ENCODE assay signal across 31 cellular contexts in genomic region chr10:24917979-24918378, GRCh38.
"Had no signal": no experiment of that assay in that cellular context is flagged by ENCODE, and none has a peak within 500 bp of the region (broad histone marks: within the 10 kb centered on the region; RNA-seq: fewer than 3 reads in every experiment).

No MANE protein-coding gene starts in this region.

- H3K27me3 ChIP-seq: neural progenitor cell, ovary, spleen, suprapubic skin, testis, tibial artery, transverse colon, upper lobe of right lung, uterus had no signal

- H3K27ac ChIP-seq: neural progenitor cell, ovary, parathyroid adenoma, psoas muscle, skin epidermis, spleen, suprapubic skin, testis, tibial artery, transverse colon, upper lobe of right lung, uterus had no signal

- H3K27ac Mint-ChIP-seq: natural killer cell; nephron; neural progenitor cell; progenitor cell of endocrine pancreas; stimulated activated memory B cell treated with anti-CD40 and anti-IgM and Interleukin-4, amounts not matched to agents 10 μg/mL and 1 μg/mL and 100 μg/mL, for 72 hours; stimulated activated naive CD8-positive, alpha-beta T cell treated with anti-CD3 and anti-CD28 coated beads, Interleukin-15, amount 100 ng/mL, for 72 hours; type B pancreatic cell had no signal

- H3K4me2 ChIP-seq: neural progenitor cell, smooth muscle cell had no signal

- H3K9ac ChIP-seq: neural progenitor cell, parathyroid adenoma had no signal

- H3K9me3 ChIP-seq: ovary, suprapubic skin, testis, tibial artery, transverse colon, upper lobe of right lung, uterus had no signal

- H3K79me2 ChIP-seq: parathyroid adenoma had no signal

- H2AFZ ChIP-seq: neural progenitor cell, parathyroid adenoma had no signal

- H3K4me3 Mint-ChIP-seq: natural killer cell; nephron; neural progenitor cell; stimulated activated memory B cell treated with anti-CD40 and anti-IgM and Interleukin-4, amounts not matched to agents 10 μg/mL and 1 μg/mL and 100 μg/mL, for 72 hours; stimulated activated naive CD8-positive, alpha-beta T cell treated with anti-CD3 and anti-CD28 coated beads, Interleukin-15, amount 100 ng/mL, for 72 hours; type B pancreatic cell had no signal

- ATAC-seq: natural killer cell; psoas muscle; right cardiac atrium; sciatic nerve; stimulated activated memory B cell treated with anti-CD40 and anti-IgM and Interleukin-4, amounts not matched to agents 10 μg/mL and 1 μg/mL and 100 μg/mL, for 72 hours; stimulated activated naive CD8-positive, alpha-beta T cell treated with anti-CD3 and anti-CD28 coated beads, Interleukin-15, amount 100 ng/mL, for 72 hours; stimulated activated naive CD8-positive, alpha-beta T cell treated with anti-CD3 and anti-CD28 coated beads, Interleukin-15, Interleukin-2, amounts not matched to agents 100 U/mL and 50 U/mL, for 24 hours; upper lobe of right lung had no signal

- H3K36me3 Mint-ChIP-seq: natural killer cell; stimulated activated memory B cell treated with anti-CD40 and anti-IgM and Interleukin-4, amounts not matched to agents 10 μg/mL and 1 μg/mL and 100 μg/mL, for 72 hours had no signal

- DNase-seq: natural killer cell; occipital lobe; ovary; posterior cingulate gyrus; psoas muscle; right cardiac atrium; spleen; stimulated activated CD4-positive, alpha-beta T cell treated with anti-CD3 and anti-CD28 coated beads, Interleukin-12 subunit alpha, Interleukin-12 subunit beta, amount 100 ng/mL, for 4 hours; stimulated activated CD4-positive, alpha-beta T cell treated with anti-CD3 and anti-CD28 coated beads, Interleukin-1b, Interleukin-23, amount 100 ng/mL, for 48 hours; stimulated activated CD4-positive, alpha-beta T cell treated with anti-CD3 and anti-CD28 coated beads, Interleukin-4, amount 100 ng/mL, for 1 hour; stimulated activated CD4-positive, alpha-beta T cell treated with anti-CD3 and anti-CD28 coated beads, Interleukin-4, amount 100 ng/mL, for 4 hours; stimulated activated CD8-positive, alpha-beta memory T cell treated with anti-CD3 and anti-CD28 coated beads, Interleukin-4, amount 100 ng/mL, for 48 hours; stimulated activated naive CD4-positive, alpha-beta T cell; stimulated activated naive CD8-positive, alpha-beta T cell treated with anti-CD3 and anti-CD28 coated beads, Interleukin-15, amount 100 ng/mL, for 72 hours; stimulated activated naive CD8-positive, alpha-beta T cell treated with anti-CD3 and anti-CD28 coated beads, Interleukin-15, Interleukin-2, amounts not matched to agents 100 U/mL and 50 U/mL, for 24 hours; substantia nigra; testis; tibial artery; transverse colon; upper lobe of right lung; uterus had no signal

- H3K9me3 Mint-ChIP-seq: type B pancreatic cell had no signal

- H3K36me3 ChIP-seq: neural progenitor cell, ovary, spleen, suprapubic skin, tibial artery, transverse colon, upper lobe of right lung, uterus had no signal

- H3K27me3 Mint-ChIP-seq: progenitor cell of endocrine pancreas; stimulated activated memory B cell treated with anti-CD40 and anti-IgM and Interleukin-4, amounts not matched to agents 10 μg/mL and 1 μg/mL and 100 μg/mL, for 72 hours; stimulated activated naive CD8-positive, alpha-beta T cell treated with anti-CD3 and anti-CD28 coated beads, Interleukin-15, amount 100 ng/mL, for 72 hours; type B pancreatic cell had no signal

- H3K4me3 ChIP-seq: neural progenitor cell, ovary, psoas muscle, skin epidermis, smooth muscle cell, spleen, suprapubic skin, testis, tibial artery, transverse colon, upper lobe of right lung, uterus had no signal

- H3K4me1 ChIP-seq: neural progenitor cell, psoas muscle, upper lobe of right lung, uterus had no signal
